In the genomic region with DNA sequence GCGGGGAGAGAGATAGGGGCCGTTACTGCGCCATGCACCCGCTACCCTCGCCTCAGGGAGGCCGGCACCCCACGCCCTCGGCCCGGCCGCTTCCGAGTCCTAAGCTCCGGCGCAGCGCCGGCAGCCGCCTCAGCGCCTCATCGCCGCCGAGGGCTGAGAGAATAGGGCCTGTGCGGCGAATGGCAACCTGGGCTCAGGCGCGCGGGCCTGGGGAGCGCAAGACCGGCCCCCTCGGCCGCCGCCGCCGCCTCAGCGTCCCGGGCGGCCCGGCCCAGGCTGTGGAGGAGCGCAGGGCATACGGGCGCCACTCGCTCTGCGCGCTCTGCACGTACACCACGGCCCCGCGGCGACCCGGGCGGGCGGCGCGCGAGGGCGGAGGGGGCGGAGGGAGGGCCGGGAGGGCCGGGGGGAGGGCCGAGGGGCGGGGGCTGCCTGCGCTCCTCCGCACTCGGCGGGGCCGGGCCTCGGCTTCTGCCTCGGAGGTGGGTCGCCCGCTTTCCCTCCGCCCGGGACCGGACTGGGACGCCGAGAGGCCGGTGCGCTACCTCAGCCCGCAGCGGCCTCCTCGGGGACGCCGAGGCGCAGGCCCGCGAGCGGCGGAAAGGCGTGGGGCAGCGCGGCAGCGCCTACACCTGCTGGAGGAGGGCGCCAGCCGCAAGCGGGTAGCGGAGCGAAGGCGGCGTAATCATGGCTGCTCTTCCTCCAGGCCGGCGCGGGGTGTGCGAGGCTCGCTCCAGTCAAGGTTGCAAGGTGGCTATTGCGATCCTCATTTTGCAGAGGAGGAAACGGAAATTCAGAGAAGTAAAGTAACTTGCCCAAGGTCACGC, we compare ENCODE assay signal across 8 cellular contexts. TPM values are rescaled to one million over a fixed set of nuclear protein-coding genes. Genes with fewer than 3 reads are reported as not detected.
DNase-seq lines count a peak whose midpoint lies in the region; TF ChIP-seq lines count a peak whose summit lies in the region.

A gene (minus strand): TSS at position 317 of the 827 bp plus-strand sequence. CDS start 399 bp downstream, outside the sequence.

- 0 to 1% (median 0%) methylated on average over 18 to 104 of the region's 104 CpGs for WGBS in stomach, 5 donors

- no peaks in the 10 kb centered on the region for H3K27me3 ChIP-seq in stomach

- peaks cover 10% of the 10 kb centered on the region for H3K27me3 Mint-ChIP-seq in neural crest cell (ENCODE audit: low read depth)

- intact Hi-C loops in stomach (cut with DNase I; ENCODE audit: low total_unique reads) = no loop called here

- no peaks in the 10 kb centered on the region for H3K36me3 Mint-ChIP-seq in neural crest cell (ENCODE audit: low read depth)

- H3K4me1 Mint-ChIP-seq in neural crest cell = peaks cover 49% of the 10 kb centered on the region

- DNase-seq in ELR (ENCODE audit: low read depth) (peak; percentile 87), H4 (ENCODE audit: low spot score) (peak; percentile 77), SHP77 treated with DMSO at 0.1 percent for 48 hours (lab: John Stamatoyannopoulos, UW) (peak; percentile 73), fibroblast of the conjunctiva (ENCODE audit: low read depth) (peak; percentile 77), neural crest cell (ENCODE audit: low read depth, low spot score) (peak; percentile 71), stomach (peak; percentile 89)
- peak; percentile 93 for DNase-seq in activated effector memory CD4-positive, alpha-beta T cell treated with anti-CD3 and anti-CD28 coated beads, Interleukin-2, amount 50 U/mL, for 16 hours

- H3K4me1 ChIP-seq in stomach = peaks cover 25 to 45% (median 37%) of the 10 kb centered on the region in 4 donors

- H3K4me3 Mint-ChIP-seq in neural crest cell = peak within 1 kb of the TSS; percentile 91

- peak; percentile 51 for TF ChIP-seq CTCF in LNCAP (IDR thresholded peaks at IDR 0.05)
- peak; percentile 54 for TF ChIP-seq CTCF in neural crest cell (conservative IDR thresholded peaks at IDR 0.05)
- peak in 1 of 7 experiments; percentile 19 for TF ChIP-seq CTCF in stomach (IDR thresholded peaks at IDR 0.05)

- H3K4me3 ChIP-seq in stomach = peak within 1 kb of the TSS; percentile 77 to 86 (median 84)

- TF ChIP-seq POLR2A in stomach (IDR thresholded peaks at IDR 0.05) = peak in 1 of 4 donors; percentile 28

- H3K27ac Mint-ChIP-seq in neural crest cell (ENCODE audit: unreplicated experiment) = peak within 1 kb of the TSS; percentile 95

- TF ChIP-seq EP300 in stomach (IDR thresholded peaks at IDR 0.05) = no peak

- H3K9me3 Mint-ChIP-seq in neural crest cell = no peaks in the 10 kb centered on the region

- no peaks in the 10 kb centered on the region for H3K9me3 ChIP-seq in stomach

- H3K36me3 ChIP-seq in stomach = no peaks in the 10 kb centered on the region

- peak within 1 kb of the TSS; percentile 97 to 100 (median 99) for H3K27ac ChIP-seq in stomach

RNA-seq across cellular contexts. Expression of the gene that starts here (rescaled TPM):
- total RNA-seq in H4 (2014; rRNA removed; shearing (Covaris generic)) = 15.0 and 26.0 TPM in 2 replicates
- total RNA-seq in neural crest cell (21.6 and 24.4 TPM in 2 replicates), stomach (10 to 100 TPM; 10.3 to 43.0 (median 34.8) TPM)
- polyA plus RNA-seq in stomach = 10 to 100 TPM in 2 of 3 donors, 1 to 10 TPM in 1; 7.0 to 13.1 (median 10.4) TPM

Comparison
In these comparisons a context has a peak if more than half of its experiments do, and no peak if none do; other contexts are left out.
1. Peak in every context shown above with its lines: DNase-seq, H3K4me3 ChIP-seq and H3K27ac ChIP-seq.